In the genomic region with DNA sequence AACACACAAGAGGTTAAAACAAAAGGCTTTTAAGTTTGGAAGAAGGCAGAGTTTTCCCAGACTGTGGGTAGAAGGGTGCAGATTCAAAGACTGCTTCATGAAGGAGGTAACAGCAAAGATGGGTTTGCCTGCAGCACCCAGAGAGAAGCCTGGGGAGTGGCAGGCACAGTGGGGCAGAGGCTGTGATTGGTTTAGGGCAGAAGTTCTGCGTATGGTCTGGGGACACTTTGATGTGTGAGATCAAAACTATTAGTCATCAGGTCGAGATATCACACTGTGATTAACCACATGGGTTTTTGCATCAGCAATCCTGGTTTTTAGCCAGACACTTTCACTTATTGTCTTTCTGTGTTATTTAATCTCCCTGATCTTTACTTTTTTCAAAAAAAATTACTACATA, we compare ENCODE assay signal across 11 cellular contexts.
DNase-seq lines count a peak whose midpoint lies in the region; ATAC-seq lines count a peak whose summit lies in the region.
"Had no signal": no experiment of that assay in that cellular context is flagged by ENCODE, and none has a peak within 500 bp of the region (broad histone marks: within the 10 kb centered on the region; RNA-seq: fewer than 3 reads in every experiment).

No MANE protein-coding gene starts in this region.

- ATAC-seq in right cardiac atrium = no peak
- ATAC-seq in HG02678 (IDR thresholded peaks at IDR 0.05; ENCODE audit: unreplicated experiment) = no peak

- no peaks in the 10 kb centered on the region for H3K4me1 ChIP-seq in right cardiac atrium (ENCODE audit: control insufficient read depth, insufficient read depth, low read length)

- 72% methylated on average over 2 of the region's 2 CpGs for WGBS in right cardiac atrium

- H3K9me3 Mint-ChIP-seq in immature natural killer cell = peaks cover 0 to 5% (median 0%) of the 10 kb centered on the region in 6 donors

- no peak overlapping the region for H3K27ac Mint-ChIP-seq in immature natural killer cell
- H3K27ac Mint-ChIP-seq: IgD-negative memory B cell had no signal

- no peak overlapping the region for H3K4me3 Mint-ChIP-seq in immature natural killer cell
- H3K4me3 Mint-ChIP-seq: IgD-negative memory B cell had no signal

- no peak overlapping the region for H3K4me3 ChIP-seq in right cardiac atrium (ENCODE audit: low read length)

- H3K27me3 Mint-ChIP-seq in immature natural killer cell (ENCODE audit: low read depth in 3 of 3) = peaks cover 0 to 14% (median 2%) of the 10 kb centered on the region in 3 donors
- H3K27me3 Mint-ChIP-seq: IgD-negative memory B cell had no signal

- H3K27ac ChIP-seq in right cardiac atrium (ENCODE audit: low read length) = no peak overlapping the region

- no peaks in the 10 kb centered on the region for H3K27me3 ChIP-seq in right cardiac atrium (ENCODE audit: control insufficient read depth, insufficient read depth)

- peak; percentile 1 to 7 for DNase-seq in activated CD8-positive, alpha-beta memory T cell treated with anti-CD3 and anti-CD28 coated beads for 1 hour (ENCODE audit: extremely low read depth in 1 of 2, low read depth in 1 of 2)
- no peak for DNase-seq in activated CD8-positive, alpha-beta memory T cell treated with anti-CD3 and anti-CD28 coated beads for 24 hours
- DNase-seq in activated CD8-positive, alpha-beta memory T cell treated with anti-CD3 and anti-CD28 coated beads, Interleukin-2, amount 50 U/mL, for 24 hours (ENCODE audit: extremely low read depth) = peak; percentile 20
- peak; percentile 7 to 70 (median 19) for DNase-seq in immature natural killer cell
- DNase-seq in stimulated activated CD8-positive, alpha-beta memory T cell treated with anti-CD3 and anti-CD28 coated beads, Interleukin-7, amount 100 ng/mL, for 4 hours (ENCODE audit: low read depth in 2 of 2) = peak; percentile 7 to 15
- no peak for DNase-seq in right cardiac atrium
- no peak for DNase-seq in OCI-M2 (lab: John Stamatoyannopoulos, UW; ENCODE audit: unreplicated experiment)
- DNase-seq: GF-D8, SK-N-SH had no signal

- intact Hi-C loops in right cardiac atrium (cut with DNase I) = no loop called here

- no peaks in the 10 kb centered on the region for H3K9me3 ChIP-seq in right cardiac atrium (ENCODE audit: control insufficient read depth, low read length)
- H3K9me3 ChIP-seq: SK-N-SH had no signal

- H3K36me3 Mint-ChIP-seq in immature natural killer cell = no peaks in the 10 kb centered on the region

- H3K4me1 Mint-ChIP-seq in immature natural killer cell = peaks cover 0 to 4% of the 10 kb centered on the region in 2 donors
- H3K4me1 Mint-ChIP-seq: IgD-negative memory B cell had no signal

Comparison
In these comparisons a context has a peak if more than half of its experiments do, and no peak if none do; other contexts are left out.
1. DNase-seq: peak in activated CD8-positive, alpha-beta memory T cell treated with anti-CD3 and anti-CD28 coated beads for 1 hour (2 of 2), activated CD8-positive, alpha-beta memory T cell treated with anti-CD3 and anti-CD28 coated beads, Interleukin-2, amount 50 U/mL, for 24 hours (single experiment), immature natural killer cell (3 of 3) and stimulated activated CD8-positive, alpha-beta memory T cell treated with anti-CD3 and anti-CD28 coated beads, Interleukin-7, amount 100 ng/mL, for 4 hours (2 of 2); none in activated CD8-positive, alpha-beta memory T cell treated with anti-CD3 and anti-CD28 coated beads for 24 hours (single experiment), right cardiac atrium (0 of 3) and OCI-M2 (single experiment).